25 cellular contexts compared by ENCODE assay signal in the genomic region with DNA sequence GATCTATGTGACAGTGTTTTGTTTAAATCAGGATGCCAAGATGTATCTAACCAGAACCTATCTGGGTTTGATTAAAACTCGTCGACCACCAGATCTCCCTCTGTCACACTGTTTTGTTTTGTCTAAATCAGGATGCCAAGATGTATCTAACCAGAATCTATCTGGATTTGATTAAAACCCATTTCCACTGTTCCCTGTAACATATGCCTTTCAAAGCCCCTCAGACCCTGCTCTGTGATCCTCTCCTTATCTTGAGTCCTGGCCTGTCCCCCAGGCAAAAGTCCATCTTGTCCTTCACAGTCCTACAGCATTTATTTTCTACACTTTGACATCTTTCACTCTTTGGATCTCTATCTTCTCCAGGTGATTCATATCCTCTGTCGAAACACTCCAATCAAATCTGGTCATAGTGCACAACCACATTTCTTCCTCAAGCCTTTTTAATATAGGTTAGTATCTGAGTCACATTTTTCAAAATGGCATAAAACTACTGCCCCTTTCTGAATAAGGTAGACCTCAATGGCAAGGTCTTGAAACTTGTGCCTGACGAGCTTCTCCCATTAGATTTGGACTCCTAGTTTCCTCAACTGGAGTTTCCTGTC. TPM values are rescaled to one million over a fixed set of nuclear protein-coding genes. Genes with fewer than 3 reads are reported as not detected.
DNase-seq lines count a peak whose midpoint lies in the region; ATAC-seq and TF ChIP-seq lines count a peak whose summit lies in the region.
"Had no signal": no experiment of that assay in that cellular context is flagged by ENCODE, and none has a peak within 500 bp of the region (broad histone marks: within the 10 kb centered on the region; RNA-seq: fewer than 3 reads in every experiment).

No MANE protein-coding gene starts in this region.

- H3K9me3 Mint-ChIP-seq in activated naive CD4-positive, alpha-beta T cell treated with anti-CD3 and anti-CD28 coated beads, Interleukin-2, amount 50 U/mL, for 24 hours = no peaks in the 10 kb centered on the region
- no peaks in the 10 kb centered on the region for H3K9me3 Mint-ChIP-seq in activated T-helper 2 cell treated with anti-CD3 and anti-CD28 coated beads, Interferon-gamma antibody, Interleukin-2, Interleukin-4, amounts not matched to agents 10 μg/mL and 5 μg/mL and 100 μg/mL, durations not matched to agents 14 hours and 24 hours and 36 hours
- H3K9me3 Mint-ChIP-seq: activated CD4-positive, alpha-beta memory T cell treated with anti-CD3 and anti-CD28 coated beads for 36 hours; activated naive CD4-positive, alpha-beta T cell treated with anti-CD3 and anti-CD28 coated beads, Interleukin-2, amount 10 ng/mL, durations not matched to agents 7 days and 5 days; GM23338 had no signal

- peak; percentile 40 for ATAC-seq in mucosa of descending colon
- ATAC-seq in GM19023 (IDR thresholded peaks at IDR 0.05; ENCODE audit: unreplicated experiment) = no peak
- ATAC-seq: GM23338, heart left ventricle, K562, left colon had no signal

- TF ChIP-seq CTCF in mucosa of descending colon (IDR thresholded peaks at IDR 0.05) = no peak

- peaks cover 25% of the 10 kb centered on the region for H3K4me1 Mint-ChIP-seq in activated naive CD4-positive, alpha-beta T cell treated with anti-CD3 and anti-CD28 coated beads, Interleukin-2, amount 50 U/mL, for 24 hours
- peaks cover 36% of the 10 kb centered on the region for H3K4me1 Mint-ChIP-seq in activated T-helper 2 cell treated with anti-CD3 and anti-CD28 coated beads, Interferon-gamma antibody, Interleukin-2, Interleukin-4, amounts not matched to agents 10 μg/mL and 5 μg/mL and 100 μg/mL, durations not matched to agents 14 hours and 24 hours and 36 hours (ENCODE audit: low read depth)

- no peaks in the 10 kb centered on the region for H3K27me3 Mint-ChIP-seq in activated naive CD4-positive, alpha-beta T cell treated with anti-CD3 and anti-CD28 coated beads, Interleukin-2, amount 50 U/mL, for 24 hours
- no peaks in the 10 kb centered on the region for H3K27me3 Mint-ChIP-seq in activated T-helper 2 cell treated with anti-CD3 and anti-CD28 coated beads, Interferon-gamma antibody, Interleukin-2, Interleukin-4, amounts not matched to agents 10 μg/mL and 5 μg/mL and 100 μg/mL, durations not matched to agents 14 hours and 24 hours and 36 hours (ENCODE audit: low read depth)
- H3K27me3 Mint-ChIP-seq: activated CD4-positive, alpha-beta memory T cell treated with anti-CD3 and anti-CD28 coated beads for 36 hours; activated naive CD4-positive, alpha-beta T cell treated with anti-CD3 and anti-CD28 coated beads, Interleukin-2, amount 10 ng/mL, durations not matched to agents 7 days and 5 days had no signal

- peak overlapping the region; percentile 46 for H3K27ac Mint-ChIP-seq in activated naive CD4-positive, alpha-beta T cell treated with anti-CD3 and anti-CD28 coated beads, Interleukin-2, amount 50 U/mL, for 24 hours
- peak overlapping the region; percentile 64 for H3K27ac Mint-ChIP-seq in activated T-helper 2 cell treated with anti-CD3 and anti-CD28 coated beads, Interferon-gamma antibody, Interleukin-2, Interleukin-4, amounts not matched to agents 10 μg/mL and 5 μg/mL and 100 μg/mL, durations not matched to agents 14 hours and 24 hours and 36 hours
- H3K27ac Mint-ChIP-seq: activated CD4-positive, alpha-beta memory T cell treated with anti-CD3 and anti-CD28 coated beads for 36 hours; activated naive CD4-positive, alpha-beta T cell treated with anti-CD3 and anti-CD28 coated beads, Interleukin-2, amount 10 ng/mL, durations not matched to agents 7 days and 5 days; GM23338 had no signal

- intact Hi-C loops in activated T-helper 2 cell treated with anti-CD3 and anti-CD28 coated beads, Interferon-gamma antibody, Interleukin-2, Interleukin-4, amounts not matched to agents 10 μg/mL and 5 μg/mL and 100 μg/mL, durations not matched to agents 14 hours and 24 hours and 36 hours (cut with micrococcal nuclease) = loop anchor here (5.0 kb wide), 1 partner anchor 34 kb away; a partner anchor contains a TSS
- intact Hi-C loops in mucosa of descending colon (cut with DNase I, micrococcal nuclease) = no loop called here

- peaks cover 13% of the 10 kb centered on the region for H3K36me3 ChIP-seq in mucosa of descending colon (ENCODE audit: low read depth)
- H3K36me3 ChIP-seq: uterus had no signal

- no peak for DNase-seq in activated naive CD4-positive, alpha-beta T cell treated with Interleukin-2 at 50 U/mL for 16 hours
- DNase-seq in LHCN-M2 (ENCODE audit: low read depth) = peak; percentile 7
- DNase-seq in activated T-helper 2 cell treated with anti-CD3 and anti-CD28 coated beads, Interferon-gamma antibody, Interleukin-2, Interleukin-4, amounts not matched to agents 10 μg/mL and 5 μg/mL and 100 μg/mL, durations not matched to agents 14 hours and 24 hours and 36 hours (ENCODE audit: low spot score) = no peak
- no peak for DNase-seq in mucosa of descending colon
- no peak for DNase-seq in DMS153 treated with DMSO at 0.1 percent for 48 hours (lab: John Stamatoyannopoulos, UW; ENCODE audit: unreplicated experiment)
- DNase-seq in NCI-H2227 treated with DMSO at 0.1 percent for 48 hours (lab: John Stamatoyannopoulos, UW) = no peak
- DNase-seq: ACHN; activated CD4-positive, alpha-beta memory T cell treated with anti-CD3 and anti-CD28 coated beads for 36 hours; activated naive CD4-positive, alpha-beta T cell treated with anti-CD3 and anti-CD28 coated beads, Interleukin-2, amount 10 ng/mL, durations not matched to agents 7 days and 5 days; DMS79; heart left ventricle; left colon; mesenchymal stem cell; NCI-H187; NCI-H2171 treated with DMSO at 0.1 percent for 48 hours; NCI-H526; occipital lobe; stimulated activated CD4-positive, alpha-beta T cell treated with anti-CD3 and anti-CD28 coated beads, Interleukin-1b, Interleukin-23, amount 100 ng/mL, for 48 hours; uterus had no signal

- no peaks in the 10 kb centered on the region for H3K4me1 ChIP-seq in mucosa of descending colon (ENCODE audit: low read depth)
- H3K4me1 ChIP-seq: heart left ventricle, uterus had no signal

- peaks cover 46% of the 10 kb centered on the region for H3K36me3 Mint-ChIP-seq in activated naive CD4-positive, alpha-beta T cell treated with anti-CD3 and anti-CD28 coated beads, Interleukin-2, amount 50 U/mL, for 24 hours
- peaks cover 71% of the 10 kb centered on the region for H3K36me3 Mint-ChIP-seq in activated T-helper 2 cell treated with anti-CD3 and anti-CD28 coated beads, Interferon-gamma antibody, Interleukin-2, Interleukin-4, amounts not matched to agents 10 μg/mL and 5 μg/mL and 100 μg/mL, durations not matched to agents 14 hours and 24 hours and 36 hours (ENCODE audit: low read depth)

- H3K4me3 Mint-ChIP-seq in activated naive CD4-positive, alpha-beta T cell treated with anti-CD3 and anti-CD28 coated beads, Interleukin-2, amount 50 U/mL, for 24 hours = no peak overlapping the region
- no peak overlapping the region for H3K4me3 Mint-ChIP-seq in activated T-helper 2 cell treated with anti-CD3 and anti-CD28 coated beads, Interferon-gamma antibody, Interleukin-2, Interleukin-4, amounts not matched to agents 10 μg/mL and 5 μg/mL and 100 μg/mL, durations not matched to agents 14 hours and 24 hours and 36 hours (ENCODE audit: low read depth)
- H3K4me3 Mint-ChIP-seq: activated CD4-positive, alpha-beta memory T cell treated with anti-CD3 and anti-CD28 coated beads for 36 hours; activated naive CD4-positive, alpha-beta T cell treated with anti-CD3 and anti-CD28 coated beads, Interleukin-2, amount 10 ng/mL, durations not matched to agents 7 days and 5 days; GM23338 had no signal

- H3K4me3 ChIP-seq in mucosa of descending colon = no peak overlapping the region
- H3K4me3 ChIP-seq: BLaER1, GM23338, heart left ventricle, K562, skin epidermis, uterus had no signal

- no peaks in the 10 kb centered on the region for H3K9me3 ChIP-seq in mucosa of descending colon
- H3K9me3 ChIP-seq: BLaER1, heart left ventricle, uterus had no signal

RNA-seq across cellular contexts. Expression of a gene that starts 32.5 kb away (rescaled TPM):
- 74.7 and 75.7 TPM in 2 replicates for total RNA-seq in LHCN-M2 (2014; rRNA removed)
- 51.8 TPM for polyA plus RNA-seq in LHCN-M2 (2012)
- total RNA-seq in activated T-helper 2 cell treated with anti-CD3 and anti-CD28 coated beads, Interferon-gamma antibody, Interleukin-2, Interleukin-4, amounts not matched to agents 10 μg/mL and 5 μg/mL and 100 μg/mL, durations not matched to agents 14 hours and 24 hours and 36 hours = 18.2 and 19.4 TPM in 2 replicates
- total RNA-seq in mucosa of descending colon = 10 to 100 TPM; 33.4 to 57.9 (median 48.3) TPM
